In the genomic region with DNA sequence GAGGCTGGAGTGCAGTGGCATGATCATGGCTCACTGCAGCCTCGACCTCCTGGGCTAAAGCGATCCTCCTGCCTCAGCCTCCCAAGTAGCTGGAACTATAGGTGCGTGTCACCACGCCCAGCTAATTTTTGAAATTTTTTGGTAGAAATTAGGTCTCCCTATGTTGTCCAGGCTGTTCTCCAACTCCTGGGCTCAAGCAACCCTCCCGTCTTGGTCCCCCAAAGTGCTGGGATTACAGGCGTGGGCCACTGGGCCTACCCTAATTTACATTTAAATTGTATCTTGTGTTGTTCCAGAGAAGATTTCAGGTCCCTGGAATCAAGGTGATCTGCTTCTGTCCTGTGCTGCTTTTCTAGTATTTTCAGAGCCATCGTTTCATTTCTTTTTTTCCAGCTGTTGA, we compare ENCODE assay signal across 20 cellular contexts. TPM values are rescaled to one million over a fixed set of nuclear protein-coding genes. Genes with fewer than 3 reads are reported as not detected.
DNase-seq lines count a peak whose midpoint lies in the region; ATAC-seq, FAIRE-seq and TF ChIP-seq lines count a peak whose summit lies in the region.
"Had no signal": no experiment of that assay in that cellular context is flagged by ENCODE, and none has a peak within 500 bp of the region (broad histone marks: within the 10 kb centered on the region; RNA-seq: fewer than 3 reads in every experiment).

No MANE protein-coding gene starts in this region.

- H3K79me2 ChIP-seq in smooth muscle cell (ENCODE audit: low read depth): peaks cover 34% of the 10 kb centered on the region

- 98% methylated on average over 7 of the region's 7 CpGs for WGBS in smooth muscle cell (ENCODE audit: low lambda C conversion rate)

- H3K27ac Mint-ChIP-seq in activated naive CD4-positive, alpha-beta T cell treated with anti-CD3 and anti-CD28 coated beads for 36 hours: no peak overlapping the region
- no peak overlapping the region for H3K27ac Mint-ChIP-seq in activated CD4-positive, alpha-beta memory T cell treated with anti-CD3 and anti-CD28 coated beads for 36 hours
- no peak overlapping the region for H3K27ac Mint-ChIP-seq in stimulated activated memory B cell treated with anti-CD40 and anti-IgM and Interleukin-4, amounts not matched to agents 10 μg/mL and 1 μg/mL and 100 μg/mL, for 72 hours

- H3K27ac ChIP-seq in kidney (ENCODE audit: low read depth in 2 of 2, low read length in 2 of 2): no peak overlapping the region
- H3K27ac ChIP-seq in smooth muscle cell (ENCODE audit: low read depth): no peak overlapping the region
- H3K27ac ChIP-seq: right lobe of liver had no signal

- H3K4me2 ChIP-seq in smooth muscle cell: no peak overlapping the region

- intact Hi-C loops in activated naive CD4-positive, alpha-beta T cell treated with anti-CD3 and anti-CD28 coated beads for 36 hours (cut with micrococcal nuclease): loop anchor here (5.0 to 10.0 kb wide), 3 partner anchors 411 to 714 kb away; partner anchors contain the start of genes GRK4, NOP14 and TMEM128
- intact Hi-C loops in activated CD4-positive, alpha-beta memory T cell treated with anti-CD3 and anti-CD28 coated beads for 36 hours (cut with micrococcal nuclease): loop anchor here (2.0 kb wide), 1 partner anchor 421 kb away; no protein-coding TSS in a partner anchor
- intact Hi-C loops in kidney (cut with DNase I): no loop called here

- CTCF ChIA-PET in activated naive CD4-positive, alpha-beta T cell treated with anti-CD3 and anti-CD28 coated beads for 36 hours (lab: Charles Lee): no interaction called here
- CTCF ChIA-PET in activated CD4-positive, alpha-beta memory T cell treated with anti-CD3 and anti-CD28 coated beads for 36 hours (lab: Charles Lee): no interaction called here

- H2AFZ ChIP-seq in smooth muscle cell (ENCODE audit: low read depth): no peak overlapping the region

- peak overlapping the region; percentile 59 for H3K4me3 Mint-ChIP-seq in activated naive CD4-positive, alpha-beta T cell treated with anti-CD3 and anti-CD28 coated beads for 36 hours
- H3K4me3 Mint-ChIP-seq in activated CD4-positive, alpha-beta memory T cell treated with anti-CD3 and anti-CD28 coated beads for 36 hours: peak overlapping the region; percentile 31
- peak overlapping the region; percentile 98 for H3K4me3 Mint-ChIP-seq in stimulated activated memory B cell treated with anti-CD40 and anti-IgM and Interleukin-4, amounts not matched to agents 10 μg/mL and 1 μg/mL and 100 μg/mL, for 72 hours

- ATAC-seq in stimulated activated memory B cell treated with anti-CD40 and anti-IgM and Interleukin-4, amounts not matched to agents 10 μg/mL and 1 μg/mL and 100 μg/mL, for 72 hours: no peak
- ATAC-seq in GM21576 (IDR thresholded peaks at IDR 0.05; ENCODE audit: unreplicated experiment) (no peak), GM21515 (IDR thresholded peaks at IDR 0.05; ENCODE audit: unreplicated experiment) (no peak)

- no peaks in the 10 kb centered on the region for H3K9me3 ChIP-seq in kidney (ENCODE audit: control insufficient read depth in 1 of 2, low read length in 2 of 2)
- H3K9me3 ChIP-seq in smooth muscle cell (replicated peaks; ENCODE audit: low read depth): no peaks in the 10 kb centered on the region
- H3K9me3 ChIP-seq: left ventricle myocardium inferior, ovary, right lobe of liver, uterus had no signal

- H3K36me3 Mint-ChIP-seq in activated naive CD4-positive, alpha-beta T cell treated with anti-CD3 and anti-CD28 coated beads for 36 hours (ENCODE audit: low read depth): peaks cover 4% of the 10 kb centered on the region
- peaks cover 8% of the 10 kb centered on the region for H3K36me3 Mint-ChIP-seq in activated CD4-positive, alpha-beta memory T cell treated with anti-CD3 and anti-CD28 coated beads for 36 hours
- peaks cover 6% of the 10 kb centered on the region for H3K36me3 Mint-ChIP-seq in stimulated activated memory B cell treated with anti-CD40 and anti-IgM and Interleukin-4, amounts not matched to agents 10 μg/mL and 1 μg/mL and 100 μg/mL, for 72 hours

- H4K20me1 ChIP-seq in smooth muscle cell (ENCODE audit: low read depth): peaks cover 34% of the 10 kb centered on the region

- POLR2A ChIA-PET in activated CD4-positive, alpha-beta memory T cell treated with anti-CD3 and anti-CD28 coated beads for 36 hours (lab: Charles Lee): no interaction called here

- H3K27me3 ChIP-seq in smooth muscle cell (ENCODE audit: low read depth): no peaks in the 10 kb centered on the region
- H3K27me3 ChIP-seq: ovary, right lobe of liver, uterus had no signal

- no peak overlapping the region for H3K9ac ChIP-seq in kidney (ENCODE audit: low read length in 2 of 2)
- H3K9ac ChIP-seq in smooth muscle cell (ENCODE audit: low read depth): no peak overlapping the region

- peaks cover 0 to 4% of the 10 kb centered on the region in 2 donors for H3K36me3 ChIP-seq in kidney (ENCODE audit: control insufficient read depth in 1 of 2, insufficient read depth in 2 of 2, low read length in 2 of 2)
- H3K36me3 ChIP-seq in smooth muscle cell (ENCODE audit: low read depth): no peaks in the 10 kb centered on the region
- H3K36me3 ChIP-seq: ovary, right lobe of liver, uterus had no signal

- peaks cover 3% of the 10 kb centered on the region for H3K9me3 Mint-ChIP-seq in activated naive CD4-positive, alpha-beta T cell treated with anti-CD3 and anti-CD28 coated beads for 36 hours
- H3K9me3 Mint-ChIP-seq in activated CD4-positive, alpha-beta memory T cell treated with anti-CD3 and anti-CD28 coated beads for 36 hours: no peaks in the 10 kb centered on the region
- H3K9me3 Mint-ChIP-seq in stimulated activated memory B cell treated with anti-CD40 and anti-IgM and Interleukin-4, amounts not matched to agents 10 μg/mL and 1 μg/mL and 100 μg/mL, for 72 hours: peaks cover 4% of the 10 kb centered on the region

- H3F3A ChIP-seq in smooth muscle cell (ENCODE audit: low read depth): no peaks in the 10 kb centered on the region

- peaks cover 26% of the 10 kb centered on the region for H3K4me1 Mint-ChIP-seq in activated naive CD4-positive, alpha-beta T cell treated with anti-CD3 and anti-CD28 coated beads for 36 hours (ENCODE audit: low read depth)
- H3K4me1 Mint-ChIP-seq in activated CD4-positive, alpha-beta memory T cell treated with anti-CD3 and anti-CD28 coated beads for 36 hours (ENCODE audit: low read depth): peaks cover 22% of the 10 kb centered on the region
- H3K4me1 Mint-ChIP-seq in stimulated activated memory B cell treated with anti-CD40 and anti-IgM and Interleukin-4, amounts not matched to agents 10 μg/mL and 1 μg/mL and 100 μg/mL, for 72 hours: peaks cover 32% of the 10 kb centered on the region

- peaks cover 6% of the 10 kb centered on the region for H3K27me3 Mint-ChIP-seq in activated naive CD4-positive, alpha-beta T cell treated with anti-CD3 and anti-CD28 coated beads for 36 hours (ENCODE audit: low read depth)
- peaks cover 4% of the 10 kb centered on the region for H3K27me3 Mint-ChIP-seq in activated CD4-positive, alpha-beta memory T cell treated with anti-CD3 and anti-CD28 coated beads for 36 hours
- peaks cover 14% of the 10 kb centered on the region for H3K27me3 Mint-ChIP-seq in stimulated activated memory B cell treated with anti-CD40 and anti-IgM and Interleukin-4, amounts not matched to agents 10 μg/mL and 1 μg/mL and 100 μg/mL, for 72 hours

- H3K4me3 ChIP-seq in kidney (ENCODE audit: low read length in 2 of 2) (no peak overlapping the region), smooth muscle cell (no peak overlapping the region)

- H3K4me1 ChIP-seq in kidney (ENCODE audit: control insufficient read depth in 1 of 2, insufficient read depth in 1 of 2, low read depth in 1 of 2, low read length in 2 of 2): peaks cover 5 to 27% of the 10 kb centered on the region in 2 donors
- peaks cover 16% of the 10 kb centered on the region for H3K4me1 ChIP-seq in smooth muscle cell (ENCODE audit: low read depth)

- DNase-seq in activated naive CD4-positive, alpha-beta T cell treated with anti-CD3 and anti-CD28 coated beads for 36 hours: no peak
- DNase-seq in activated naive CD4-positive, alpha-beta T cell (lab: John Stamatoyannopoulos, UW): no peak
- no peak for DNase-seq in activated CD4-positive, alpha-beta memory T cell treated with anti-CD3 and anti-CD28 coated beads for 36 hours
- DNase-seq in kidney (peak; percentile 20), smooth muscle cell (lab: John Stamatoyannopoulos, UW; ENCODE audit: unreplicated experiment) (no peak)
- DNase-seq: caudate nucleus; effector CD8-positive, alpha-beta T cell; EL; glutamatergic neuron; IMR-90; left ventricle myocardium inferior; NCI-H1694 treated with DMSO at 0.1 percent for 48 hours; NCI-H446 treated with DMSO at 0.1 percent for 48 hours; stimulated activated CD4-positive, alpha-beta T cell treated with anti-CD3 and anti-CD28 coated beads, Interleukin-1b, Interleukin-23, amount 100 ng/mL, for 48 hours; uterus had no signal

- TF ChIP-seq CTCF in kidney (IDR thresholded peaks at IDR 0.05; ENCODE audit: borderline replicate concordance, extremely low read depth, insufficient read depth): no peak
- TF ChIP-seq CTCF in smooth muscle cell (IDR thresholded peaks at IDR 0.05; ENCODE audit: borderline replicate concordance, insufficient read depth, poor library complexity, severe bottlenecking): no peak

- no peak for FAIRE-seq in kidney (lab: Jason Lieb, UNC)

RNA-seq across cellular contexts. Expression of gene LRPAP1, which starts 1.2 kb away (rescaled TPM):
- 10 to 100 TPM; 50.2 TPM for total RNA-seq in activated naive CD4-positive, alpha-beta T cell treated with anti-CD3 and anti-CD28 coated beads for 36 hours
- total RNA-seq in activated CD4-positive, alpha-beta memory T cell treated with anti-CD3 and anti-CD28 coated beads for 36 hours: 10 to 100 TPM; 54.6 to 55.9 TPM
- total RNA-seq in kidney (204 TPM), smooth muscle cell (82.6 and 87.0 TPM in 2 replicates)
- polyA plus RNA-seq in kidney (ENCODE audit: insufficient read depth, low read depth, low replicate concordance) (373 TPM), smooth muscle cell (277 and 293 TPM in 2 replicates)

Comparison
In these comparisons a context has a peak if more than half of its experiments do, and no peak if none do; other contexts are left out.
1. H3K4me3 Mint-ChIP-seq: peak in every context shown above with its lines; median percentile 98 in stimulated activated memory B cell treated with anti-CD40 and anti-IgM and Interleukin-4, amounts not matched to agents 10 μg/mL and 1 μg/mL and 100 μg/mL, for 72 hours; 59 in activated naive CD4-positive, alpha-beta T cell treated with anti-CD3 and anti-CD28 coated beads for 36 hours; 31 in activated CD4-positive, alpha-beta memory T cell treated with anti-CD3 and anti-CD28 coated beads for 36 hours.